In the genomic region with DNA sequence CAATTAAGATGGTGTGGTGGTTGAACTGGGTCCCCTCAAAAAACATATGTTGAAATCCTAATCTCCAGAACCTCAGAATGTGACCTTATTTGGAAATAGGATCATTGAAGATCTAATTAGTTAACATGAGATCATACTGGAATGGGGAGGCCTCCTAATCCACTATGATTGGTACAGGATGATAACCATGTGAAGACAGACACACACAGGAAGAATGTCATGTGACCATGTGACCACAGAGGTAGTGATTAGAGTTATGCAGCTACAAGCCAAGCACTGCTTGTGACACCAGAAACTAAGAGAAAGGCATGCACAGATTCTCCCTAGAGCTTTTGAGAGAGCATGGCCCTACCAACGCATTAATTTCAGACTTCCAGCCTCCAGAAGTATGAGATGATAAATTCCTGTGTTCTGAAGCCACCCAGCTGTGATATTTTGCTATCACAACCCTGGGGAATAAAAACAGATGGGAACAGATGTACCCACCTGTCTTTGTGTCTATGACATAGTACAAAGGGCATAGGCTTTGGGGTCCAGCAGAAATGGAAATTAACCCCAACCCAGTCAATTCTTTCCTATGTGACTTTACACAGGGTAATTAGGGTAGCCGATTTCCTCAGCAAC, we compare ENCODE assay signal across 12 cellular contexts. TPM values are rescaled to one million over a fixed set of nuclear protein-coding genes. Genes with fewer than 3 reads are reported as not detected.
DNase-seq lines count a peak whose midpoint lies in the region; ATAC-seq and TF ChIP-seq lines count a peak whose summit lies in the region.
"Had no signal": no experiment of that assay in that cellular context is flagged by ENCODE, and none has a peak within 500 bp of the region (broad histone marks: within the 10 kb centered on the region; RNA-seq: fewer than 3 reads in every experiment).

No MANE protein-coding gene starts in this region.

- H3K36me3 Mint-ChIP-seq in CD4-positive, alpha-beta T cell (ENCODE audit: low read depth) = no peaks in the 10 kb centered on the region
- H3K36me3 Mint-ChIP-seq in H9 (ENCODE audit: insufficient read depth in 1 of 3, low read depth in 3 of 3) (peaks cover 3 to 25% (median 11%) of the 10 kb centered on the region in 3 experiments; a peak in 4 of 7 replicates), T-helper 17 cell (ENCODE audit: low read depth) (no peaks in the 10 kb centered on the region), WTC11 (peaks cover 19% of the 10 kb centered on the region)

- no peak overlapping the region for H3T11ph ChIP-seq in H9 (ENCODE audit: low read length)

- H2BK120ac ChIP-seq in H9 (ENCODE audit: low read depth, low read length, poor library complexity, severe bottlenecking) = no peak overlapping the region

- H3K27ac Mint-ChIP-seq in CD4-positive, alpha-beta T cell = no peak overlapping the region
- H3K27ac Mint-ChIP-seq in H9 (no peak overlapping the region), T-helper 17 cell (no peak overlapping the region), WTC11 (no peak overlapping the region)
- H3K27ac Mint-ChIP-seq: stimulated activated naive CD8-positive, alpha-beta T cell treated with anti-CD3 and anti-CD28 coated beads, Interleukin-15, Interleukin-2, amounts not matched to agents 100 ng/mL and 50 ng/mL, for 24 hours had no signal

- no peak overlapping the region for H3K14ac ChIP-seq in H9 (ENCODE audit: insufficient read depth, low read length)

- H3K56ac ChIP-seq in H9 (ENCODE audit: insufficient read length, low read depth, low read length) = no peak overlapping the region

- H3K27ac ChIP-seq in CD4-positive, alpha-beta T cell (ENCODE audit: low read depth, low read length) = no peak overlapping the region
- H3K27ac ChIP-seq in H9 (ENCODE audit: insufficient read length, low read depth, low read length) = no peak overlapping the region
- H3K27ac ChIP-seq: gastroesophageal sphincter had no signal

- POLR2A ChIA-PET in CD4-positive, alpha-beta T cell (lab: Charles Lee) = interaction anchor here (1.0 to 1.1 kb wide), 2 partner anchors 8 to 46 kb away, joined by 3 to 4 read pairs; a partner anchor contains a TSS
- POLR2A ChIA-PET in WTC11 (lab: Charles Lee) = no interaction called here

- no peak overlapping the region for H2BK20ac ChIP-seq in H9 (ENCODE audit: low read depth, low read length, poor library complexity, severe bottlenecking)

- WGBS in H9 (ENCODE audit: extremely low coverage, insufficient read length, low lambda C conversion rate) = no CpG with 5 or more reads among the region's 2 CpGs

- H3K79me2 ChIP-seq in H9 (ENCODE audit: insufficient read depth, low read length) = no peaks in the 10 kb centered on the region

- H2BK15ac ChIP-seq in H9 (ENCODE audit: low read depth, low read length) = no peak overlapping the region

- H3K4me1 Mint-ChIP-seq in CD4-positive, alpha-beta T cell (ENCODE audit: low read depth) = peaks cover 25% of the 10 kb centered on the region
- H3K4me1 Mint-ChIP-seq in H9 = peaks cover 0 to 8% of the 10 kb centered on the region in 2 experiments; a peak in 2 of 4 replicates
- no peaks in the 10 kb centered on the region for H3K4me1 Mint-ChIP-seq in T-helper 17 cell
- no peaks in the 10 kb centered on the region for H3K4me1 Mint-ChIP-seq in WTC11

- H3K23ac ChIP-seq in H9 (ENCODE audit: insufficient read length, low read depth, low read length) = no peak overlapping the region

- no peak overlapping the region for H2AK5ac ChIP-seq in H9 (ENCODE audit: insufficient read length, low read length)

- H3K79me1 ChIP-seq in H9 (ENCODE audit: insufficient read depth, low read depth, low read length, poor library complexity, severe bottlenecking) = no peaks in the 10 kb centered on the region

- no peak overlapping the region for H4K91ac ChIP-seq in H9 (ENCODE audit: insufficient read length, low read depth, low read length)

- no peaks in the 10 kb centered on the region for H3K9me3 ChIP-seq in CD4-positive, alpha-beta T cell (ENCODE audit: control insufficient read depth, low read length)
- H3K9me3 ChIP-seq in H9 (ENCODE audit: control insufficient read depth, low read depth, low read length) (no peaks in the 10 kb centered on the region), T-helper 17 cell (ENCODE audit: control insufficient read depth, low read length, poor library complexity, severe bottlenecking) (no peaks in the 10 kb centered on the region)

- no peak overlapping the region for H3K4me2 ChIP-seq in H9 (ENCODE audit: insufficient read depth, insufficient read length, low read length)
- H3K4me2 ChIP-seq: smooth muscle cell had no signal

- peak; percentile 52 for ATAC-seq in CD4-positive, alpha-beta T cell (ENCODE audit: poor library complexity)
- ATAC-seq in T-helper 17 cell (peak; percentile 66), HG02678 (IDR thresholded peaks at IDR 0.05; ENCODE audit: unreplicated experiment) (no peak), GM19395 (IDR thresholded peaks at IDR 0.05; ENCODE audit: unreplicated experiment) (no peak), WTC11 (no peak)
- ATAC-seq: gastroesophageal sphincter had no signal

- H3K9ac ChIP-seq in H9 (ENCODE audit: extremely low read depth, insufficient read length, low read length) = no peak overlapping the region

- H2BK5ac ChIP-seq in H9 (ENCODE audit: insufficient read length, low read length) = no peak overlapping the region

- no peaks in the 10 kb centered on the region for H3K23me2 ChIP-seq in H9 (ENCODE audit: insufficient read length, low read depth, low read length, poor library complexity, severe bottlenecking)

- no peaks in the 10 kb centered on the region for H3K27me3 Mint-ChIP-seq in CD4-positive, alpha-beta T cell
- H3K27me3 Mint-ChIP-seq in H9 (ENCODE audit: low read depth) (no peaks in the 10 kb centered on the region; the same call in none of the 2 replicates), T-helper 17 cell (no peaks in the 10 kb centered on the region), WTC11 (ENCODE audit: low read depth) (no peaks in the 10 kb centered on the region)
- H3K27me3 Mint-ChIP-seq: stimulated activated naive CD8-positive, alpha-beta T cell treated with anti-CD3 and anti-CD28 coated beads, Interleukin-15, Interleukin-2, amounts not matched to agents 100 ng/mL and 50 ng/mL, for 24 hours had no signal

- intact Hi-C loops in CD4-positive, alpha-beta T cell (cut with DNase I, micrococcal nuclease) = no loop called here

- no peak overlapping the region for H4K8ac ChIP-seq in H9 (replicated peaks; ENCODE audit: insufficient read length, low read depth, low read length)

- no peak overlapping the region for H4K5ac ChIP-seq in H9 (ENCODE audit: insufficient read length, low read depth, low read length)

- no peaks in the 10 kb centered on the region for H3K27me3 ChIP-seq in CD4-positive, alpha-beta T cell (ENCODE audit: control insufficient read depth, insufficient read depth, low read length)
- no peaks in the 10 kb centered on the region for H3K27me3 ChIP-seq in H9 (ENCODE audit: insufficient read depth, low read length)
- H3K27me3 ChIP-seq: gastroesophageal sphincter had no signal

- peak overlapping the region; percentile 38 for H3K18ac ChIP-seq in H9 (ENCODE audit: insufficient read length, low read depth, low read length)

- no peak for TF ChIP-seq CTCF in CD4-positive, alpha-beta T cell (IDR thresholded peaks at IDR 0.05)
- TF ChIP-seq CTCF in H9 (conservative IDR thresholded peaks at IDR 0.05) = no peak
- TF ChIP-seq CTCF in WTC11 (IDR thresholded peaks at IDR 0.05) = no peak

- no peaks in the 10 kb centered on the region for H3K9me3 Mint-ChIP-seq in CD4-positive, alpha-beta T cell
- H3K9me3 Mint-ChIP-seq in H9 (peaks cover 20 to 23% of the 10 kb centered on the region in 2 experiments), WTC11 (peaks cover 33% of the 10 kb centered on the region)

- H3K4me1 ChIP-seq in H9 (ENCODE audit: insufficient read depth, low read length) = no peaks in the 10 kb centered on the region
- H3K4me1 ChIP-seq: gastroesophageal sphincter had no signal

- H3K4ac ChIP-seq in H9 (ENCODE audit: low read depth, low read length) = no peak overlapping the region

- CTCF ChIA-PET in CD4-positive, alpha-beta T cell (lab: Charles Lee) = interaction anchor here (0.6 to 1.2 kb wide), 4 partner anchors 19 to 191 kb away, joined by 3 to 5 read pairs (median 4); no protein-coding TSS in a partner anchor
- CTCF ChIA-PET in WTC11 (lab: Charles Lee) = no interaction called here

- DNase-seq in CD4-positive, alpha-beta T cell = no peak
- no peak for DNase-seq in H9
- no peak for DNase-seq in T-helper 17 cell
- peak; percentile 24 for DNase-seq in foreskin melanocyte
- DNase-seq in cortex of kidney (lab: John Stamatoyannopoulos, UW) = no peak
- no peak for DNase-seq in WTC11 (ENCODE audit: low spot score)
- DNase-seq: anterior cingulate cortex had no signal

- H3K4me3 Mint-ChIP-seq in CD4-positive, alpha-beta T cell = no peak overlapping the region
- H3K4me3 Mint-ChIP-seq in H9 (no peak overlapping the region), T-helper 17 cell (no peak overlapping the region), WTC11 (no peak overlapping the region)
- H3K4me3 Mint-ChIP-seq: stimulated activated naive CD8-positive, alpha-beta T cell treated with anti-CD3 and anti-CD28 coated beads, Interleukin-15, Interleukin-2, amounts not matched to agents 100 ng/mL and 50 ng/mL, for 24 hours had no signal

- no peaks in the 10 kb centered on the region for H4K20me1 ChIP-seq in H9 (ENCODE audit: control insufficient read depth, insufficient read depth, insufficient read length)

- no peak overlapping the region for H2BK12ac ChIP-seq in H9 (ENCODE audit: insufficient read length, low read depth, low read length)

- H2AFZ ChIP-seq in H9 (ENCODE audit: low read length) = no peak overlapping the region

TF ChIP-seq in WTC11, 78 proteins besides CTCF, POLR2A, EP300 and RAD21 (continues in another document):
- TF ChIP-seq, protein P1, sequence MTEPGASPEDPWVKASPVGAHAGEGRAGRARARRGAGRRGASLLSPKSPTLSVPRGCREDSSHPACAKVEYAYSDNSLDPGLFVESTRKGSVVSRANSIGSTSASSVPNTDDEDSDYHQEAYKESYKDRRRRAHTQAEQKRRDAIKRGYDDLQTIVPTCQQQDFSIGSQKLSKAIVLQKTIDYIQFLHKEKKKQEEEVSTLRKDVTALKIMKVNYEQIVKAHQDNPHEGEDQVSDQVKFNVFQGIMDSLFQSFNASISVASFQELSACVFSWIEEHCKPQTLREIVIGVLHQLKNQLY (CRISPR knock-in tag; IDR thresholded peaks at IDR 0.05) = no peak
- no peak for TF ChIP-seq GRHL2 (CRISPR knock-in tag; IDR thresholded peaks at IDR 0.05; ENCODE audit: insufficient replicate concordance, severe bottlenecking)

RNA-seq across cellular contexts. Expression of a gene that starts 46.9 kb away (rescaled TPM):
- 10 to 100 TPM; 54.6 to 55.4 TPM for total RNA-seq in CD4-positive, alpha-beta T cell
- total RNA-seq in H9 (2021) = 251 and 261 TPM in 2 replicates
- 10 to 100 TPM; 56.3 to 71.7 TPM for total RNA-seq in T-helper 17 cell
- 201 to 210 TPM (median 206 TPM) in 3 replicates for total RNA-seq in WTC11 (2021)

Comparison
In these comparisons a context has a peak if more than half of its experiments do, and no peak if none do; other contexts are left out.
1. ATAC-seq: peak in CD4-positive, alpha-beta T cell (single experiment) and T-helper 17 cell (single experiment); none in HG02678 (single experiment), GM19395 (single experiment) and WTC11 (single experiment).